ENCODE assay signal across 9 cellular contexts in genomic region chr2:19786408-19787058, GRCh38.
DNase-seq lines count a peak whose midpoint lies in the region; ATAC-seq and TF ChIP-seq lines count a peak whose summit lies in the region.
"Had no signal": no experiment of that assay in that cellular context is flagged by ENCODE, and none has a peak within 500 bp of the region (broad histone marks: within the 10 kb centered on the region; RNA-seq: fewer than 3 reads in every experiment).

No MANE protein-coding gene starts in this region.

- H3K27ac ChIP-seq in right atrium auricular region: no peak overlapping the region
- H3K27ac ChIP-seq: cardiac muscle cell had no signal

- peaks cover 0 to 12% of the 10 kb centered on the region in 2 donors for H3K4me1 ChIP-seq in right atrium auricular region

- H3K27me3 ChIP-seq in right atrium auricular region: no peaks in the 10 kb centered on the region
- H3K27me3 ChIP-seq: cardiac muscle cell had no signal

- H3K4me1 Mint-ChIP-seq in activated T-helper 17 cell treated with anti-CD3 and anti-CD28 coated beads, Interleukin-2, amount 50 U/mL, for 72 hours: peaks cover 4% of the 10 kb centered on the region
- no peaks in the 10 kb centered on the region for H3K4me1 Mint-ChIP-seq in activated CD4-positive, alpha-beta T cell treated with anti-CD3 and anti-CD28 coated beads, Interleukin-2, amount 10 ng/mL, durations not matched to agents 7 days and 5 days
- H3K4me1 Mint-ChIP-seq in type B pancreatic cell (ENCODE audit: unreplicated experiment): peaks cover 19% of the 10 kb centered on the region

- CTCF ChIA-PET in activated CD4-positive, alpha-beta T cell treated with anti-CD3 and anti-CD28 coated beads, Interleukin-2, amount 10 ng/mL, durations not matched to agents 7 days and 5 days (lab: Charles Lee): no interaction called here

- H3K4me3 ChIP-seq in right atrium auricular region: no peak overlapping the region
- H3K4me3 ChIP-seq: cardiac muscle cell had no signal

- DNase-seq in renal cortical epithelial cell (ENCODE audit: low read depth) (peak; percentile 73), germinal center (ENCODE audit: low spot score) (no peak), type B pancreatic cell (ENCODE audit: extremely low spot score, unreplicated experiment) (no peak), right atrium auricular region (ENCODE audit: low spot score) (no peak)
- DNase-seq in activated CD4-positive, alpha-beta T cell treated with anti-CD3 and anti-CD28 coated beads, Interleukin-2, amount 10 ng/mL, durations not matched to agents 7 days and 5 days: no peak

- H3K4me3 Mint-ChIP-seq in activated T-helper 17 cell treated with anti-CD3 and anti-CD28 coated beads, Interleukin-2, amount 50 U/mL, for 72 hours: no peak overlapping the region
- no peak overlapping the region for H3K4me3 Mint-ChIP-seq in activated CD4-positive, alpha-beta T cell treated with anti-CD3 and anti-CD28 coated beads, Interleukin-2, amount 10 ng/mL, durations not matched to agents 7 days and 5 days
- no peak overlapping the region for H3K4me3 Mint-ChIP-seq in type B pancreatic cell

- TF ChIP-seq CTCF in type B pancreatic cell (conservative IDR thresholded peaks at IDR 0.05) (no peak), right atrium auricular region (IDR thresholded peaks at IDR 0.05) (no peak)

- POLR2A ChIA-PET in activated CD4-positive, alpha-beta T cell treated with anti-CD3 and anti-CD28 coated beads, Interleukin-2, amount 10 ng/mL, durations not matched to agents 7 days and 5 days (lab: Charles Lee): no interaction called here

- H3K9me3 Mint-ChIP-seq in activated T-helper 17 cell treated with anti-CD3 and anti-CD28 coated beads, Interleukin-2, amount 50 U/mL, for 72 hours: no peaks in the 10 kb centered on the region
- H3K9me3 Mint-ChIP-seq in activated CD4-positive, alpha-beta T cell treated with anti-CD3 and anti-CD28 coated beads, Interleukin-2, amount 10 ng/mL, durations not matched to agents 7 days and 5 days: no peaks in the 10 kb centered on the region
- H3K9me3 Mint-ChIP-seq in type B pancreatic cell: no peaks in the 10 kb centered on the region

- ATAC-seq in GM19372 (IDR thresholded peaks at IDR 0.05; ENCODE audit: low read depth, unreplicated experiment) (peak; percentile 58), HG03175 (IDR thresholded peaks at IDR 0.05; ENCODE audit: unreplicated experiment) (peak; percentile 57)
- peak; percentile 82 for ATAC-seq in activated T-helper 17 cell treated with anti-CD3 and anti-CD28 coated beads, Interleukin-2, amount 50 U/mL, for 72 hours (replicated peaks)

- H3K36me3 Mint-ChIP-seq in activated T-helper 17 cell treated with anti-CD3 and anti-CD28 coated beads, Interleukin-2, amount 50 U/mL, for 72 hours (ENCODE audit: low read depth): no peaks in the 10 kb centered on the region
- H3K36me3 Mint-ChIP-seq in activated CD4-positive, alpha-beta T cell treated with anti-CD3 and anti-CD28 coated beads, Interleukin-2, amount 10 ng/mL, durations not matched to agents 7 days and 5 days (ENCODE audit: low read depth): no peaks in the 10 kb centered on the region
- H3K36me3 Mint-ChIP-seq in type B pancreatic cell: no peaks in the 10 kb centered on the region

- peaks cover 27% of the 10 kb centered on the region for H3K27me3 Mint-ChIP-seq in activated T-helper 17 cell treated with anti-CD3 and anti-CD28 coated beads, Interleukin-2, amount 50 U/mL, for 72 hours
- no peaks in the 10 kb centered on the region for H3K27me3 Mint-ChIP-seq in activated CD4-positive, alpha-beta T cell treated with anti-CD3 and anti-CD28 coated beads, Interleukin-2, amount 10 ng/mL, durations not matched to agents 7 days and 5 days
- peaks cover 24% of the 10 kb centered on the region for H3K27me3 Mint-ChIP-seq in type B pancreatic cell

- no peaks in the 10 kb centered on the region for H3K36me3 ChIP-seq in right atrium auricular region
- H3K36me3 ChIP-seq: cardiac muscle cell had no signal

- H3K27ac Mint-ChIP-seq in activated T-helper 17 cell treated with anti-CD3 and anti-CD28 coated beads, Interleukin-2, amount 50 U/mL, for 72 hours: no peak overlapping the region
- H3K27ac Mint-ChIP-seq in activated CD4-positive, alpha-beta T cell treated with anti-CD3 and anti-CD28 coated beads, Interleukin-2, amount 10 ng/mL, durations not matched to agents 7 days and 5 days: no peak overlapping the region
- H3K27ac Mint-ChIP-seq in type B pancreatic cell: no peak overlapping the region

- H3K9me3 ChIP-seq in right atrium auricular region: no peaks in the 10 kb centered on the region
